ENCODE assay signal across 11 cellular contexts in genomic region chr9:111178361-111179043, GRCh38.
DNase-seq lines count a peak whose midpoint lies in the region; TF ChIP-seq lines count a peak whose summit lies in the region.
"Had no signal": no experiment of that assay in that cellular context is flagged by ENCODE, and none has a peak within 500 bp of the region (broad histone marks: within the 10 kb centered on the region; RNA-seq: fewer than 3 reads in every experiment).

No MANE protein-coding gene starts in this region.

- POLR2A ChIA-PET in BJ (lab: Charles Lee), result no interaction called here

- no peaks in the 10 kb centered on the region for H3K4me1 ChIP-seq in mesendoderm (ENCODE audit: control insufficient read depth, low read depth, low read length)
- H3K4me1 ChIP-seq: body of pancreas, foreskin keratinocyte had no signal

- no peak overlapping the region for H3K4me2 ChIP-seq in mesendoderm (ENCODE audit: low read length)

- no peak overlapping the region for H2BK5ac ChIP-seq in mesendoderm (ENCODE audit: low read length)

- no peak overlapping the region for H2AK5ac ChIP-seq in mesendoderm (ENCODE audit: low read length)

- no peak overlapping the region for H3K56ac ChIP-seq in mesendoderm (ENCODE audit: low read length)

- H4K5ac ChIP-seq in mesendoderm (ENCODE audit: low read length), result no peak overlapping the region

- H3K4ac ChIP-seq in mesendoderm (ENCODE audit: low read depth, low read length), result no peak overlapping the region

- no peak overlapping the region for H2BK15ac ChIP-seq in mesendoderm (replicated peaks; ENCODE audit: low read depth)

- H3K79me2 ChIP-seq in mesendoderm (ENCODE audit: control insufficient read depth, insufficient read depth, low read length), result no peaks in the 10 kb centered on the region

- H3K23ac ChIP-seq in mesendoderm (ENCODE audit: low read length), result no peak overlapping the region

- peak overlapping the region in 3 of 5 experiments; percentile 4 to 65 (median 14) for H3K27ac Mint-ChIP-seq in brain

- WGBS in mesendoderm (ENCODE audit: extremely low coverage, insufficient coverage, low lambda C conversion rate), result no CpG with 5 or more reads among the region's 8 CpGs

- H3K9me3 Mint-ChIP-seq in brain, result peaks cover 0 to 7% (median 1%) of the 10 kb centered on the region in 5 experiments

- H3K4me3 ChIP-seq in BJ (ENCODE audit: low read depth, low read length) (no peak overlapping the region), mesendoderm (ENCODE audit: low read length) (no peak overlapping the region)
- H3K4me3 ChIP-seq: body of pancreas had no signal

- no peaks in the 10 kb centered on the region for H3K27me3 Mint-ChIP-seq in brain

- H3K27ac ChIP-seq in mesendoderm (ENCODE audit: low read depth, low read length), result no peak overlapping the region
- H3K27ac ChIP-seq: body of pancreas, foreskin keratinocyte had no signal

- DNase-seq in BJ (ENCODE audit: low read depth) (peak; percentile 95), HS-27A (ENCODE audit: low read depth) (peak; percentile 17), mesendoderm (no peak), NCI-H2107 (lab: John Stamatoyannopoulos, UW) (no peak), ecto neural progenitor cell (ENCODE audit: low spot score) (no peak), NCI-H226 (no peak), NCI-H345 treated with DMSO at 0.1 percent for 48 hours (lab: John Stamatoyannopoulos, UW; ENCODE audit: unreplicated experiment) (no peak)
- DNase-seq: body of pancreas, foreskin keratinocyte, Kasumi-1 had no signal

- no peak overlapping the region for H4K8ac ChIP-seq in mesendoderm (ENCODE audit: low read depth, low read length)

- H2BK120ac ChIP-seq in mesendoderm (ENCODE audit: low read depth, low read length), result peak overlapping the region; percentile 54

- CTCF ChIA-PET in BJ (lab: Yijun Ruan, JAX), result no interaction called here

- H3K9ac ChIP-seq in mesendoderm (ENCODE audit: low read length), result no peak overlapping the region

- H3K4me1 Mint-ChIP-seq in brain, result peaks cover 6% of the 10 kb centered on the region

- no peaks in the 10 kb centered on the region for H3K79me1 ChIP-seq in mesendoderm (ENCODE audit: low read length)

- H3K36me3 ChIP-seq in BJ (ENCODE audit: control insufficient read depth, insufficient read depth, low read length) (no peaks in the 10 kb centered on the region), mesendoderm (ENCODE audit: control insufficient read depth, insufficient read depth, low read length) (no peaks in the 10 kb centered on the region)

- TF ChIP-seq CTCF in BJ (IDR thresholded peaks at IDR 0.05; ENCODE audit: insufficient read depth, low read depth, low read length), result no peak
- TF ChIP-seq CTCF in brain (conservative IDR thresholded peaks at IDR 0.05), result no peak

- H3K18ac ChIP-seq in mesendoderm (ENCODE audit: low read length), result no peak overlapping the region

- H3K27me3 ChIP-seq in BJ (ENCODE audit: control insufficient read depth, insufficient read depth, low read length) (no peaks in the 10 kb centered on the region), mesendoderm (ENCODE audit: insufficient read depth, low read length, poor library complexity) (no peaks in the 10 kb centered on the region)
- H3K27me3 ChIP-seq: body of pancreas had no signal

- H3K4me3 Mint-ChIP-seq in brain, result peak overlapping the region in 1 of 5 experiments; percentile 13

- no peaks in the 10 kb centered on the region for H3K36me3 Mint-ChIP-seq in brain

Comparison
In these comparisons a context has a peak if more than half of its experiments do, and no peak if none do; other contexts are left out.
1. DNase-seq: peak in BJ (single experiment) and HS-27A (single experiment); none in mesendoderm (single experiment), NCI-H2107 (single experiment), ecto neural progenitor cell (single experiment), NCI-H226 (single experiment) and NCI-H345 treated with DMSO at 0.1 percent for 48 hours (single experiment).